9 cellular contexts compared by ENCODE assay signal in the genomic region with DNA sequence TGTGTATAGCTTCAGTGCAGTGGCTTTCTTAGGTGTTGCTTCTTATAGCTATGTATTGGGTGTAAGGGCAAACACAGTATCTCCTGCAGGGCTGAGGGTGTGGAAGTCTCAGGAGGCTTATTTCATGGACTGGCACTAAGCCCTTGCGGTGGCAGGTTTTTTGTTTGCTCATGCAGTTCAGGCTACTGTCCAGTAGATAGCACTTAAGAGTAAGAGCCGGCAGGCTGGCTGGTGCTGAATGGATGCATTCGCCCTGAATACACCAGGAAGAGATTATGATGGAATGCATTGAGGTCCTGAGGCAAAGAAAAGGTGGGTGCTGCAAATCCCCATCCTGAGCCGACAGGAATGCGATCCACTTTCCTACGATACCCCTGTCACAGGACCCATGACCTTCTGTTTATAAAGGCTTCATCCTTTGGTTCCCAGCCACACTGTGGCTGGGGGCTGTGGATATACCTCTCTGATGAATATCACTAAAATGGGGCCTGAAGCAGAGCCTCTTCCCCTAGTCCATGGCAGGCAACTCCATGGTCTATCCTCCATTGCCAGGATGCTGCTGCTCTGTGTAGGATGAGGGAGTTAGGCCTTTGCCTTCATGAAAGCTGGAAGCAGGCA. TPM values are rescaled to one million over a fixed set of nuclear protein-coding genes. Genes with fewer than 3 reads are reported as not detected.
DNase-seq lines count a peak whose midpoint lies in the region; ATAC-seq and TF ChIP-seq lines count a peak whose summit lies in the region.
"Had no signal": no experiment of that assay in that cellular context is flagged by ENCODE, and none has a peak within 500 bp of the region (broad histone marks: within the 10 kb centered on the region; RNA-seq: fewer than 3 reads in every experiment).

No MANE protein-coding gene starts in this region.

- H2AFZ ChIP-seq in mammary epithelial cell (ENCODE audit: low read depth, low read length), result no peak overlapping the region

- WGBS in mammary epithelial cell (ENCODE audit: low coverage, missing lambda C conversion rate), result 31% methylated on average over 6 of the region's 6 CpGs
- whole genome bisulfite sequencing in esophagus muscularis mucosa, result 61% methylated on average over 6 of the region's 6 CpGs

- no TSS peak for BruUV-seq in mammary epithelial cell (replicated peaks; lab: Mats Ljungman, UMichigan)

- in situ Hi-C loops in mammary epithelial cell (cut with MboI; ENCODE audit: low sequenced_read_pairs in 2 of 2), result no loop called here

- H3K4me2 ChIP-seq in mammary epithelial cell (ENCODE audit: insufficient read depth, low read depth, low read length), result no peak overlapping the region

- H3K36me3 ChIP-seq in mammary epithelial cell (ENCODE audit: insufficient read depth, low read length) (no peaks in the 10 kb centered on the region), esophagus muscularis mucosa (no peaks in the 10 kb centered on the region)

- dilution Hi-C loops in mammary epithelial cell (cut with HindIII; ENCODE audit: low sequenced_read_pairs), result no loop called here

- TF ChIP-seq POLR2A in esophagus muscularis mucosa (IDR thresholded peaks at IDR 0.05; ENCODE audit: low read depth), result no peak

- CTCF ChIA-PET in mammary epithelial cell (lab: Charles Lee; ENCODE audit: low non-redundant PET), result no interaction called here

- H3K4me3 ChIP-seq in GM12875 (ENCODE audit: low read depth, low read length) (no peak overlapping the region), mammary epithelial cell (replicated peaks in 1 of 3; ENCODE audit: insufficient read depth in 1 of 3, low read depth in 2 of 3, low read length in 3 of 3) (no peak overlapping the region), esophagus muscularis mucosa (no peak overlapping the region)

- peaks cover 17% of the 10 kb centered on the region for H3K27me3 Mint-ChIP-seq in activated naive CD8-positive, alpha-beta T cell treated with anti-CD3 and anti-CD28 coated beads for 36 hours

- DNase-seq in NCI-H2029 treated with DMSO at 0.1 percent for 48 hours (lab: John Stamatoyannopoulos, UW) (peak; percentile 7), mammary epithelial cell (peak; percentile 62), medulla oblongata (ENCODE audit: extremely low spot score) (peak; percentile 21), esophagus muscularis mucosa (ENCODE audit: extremely low spot score) (no peak)
- DNase-seq in activated naive CD8-positive, alpha-beta T cell treated with anti-CD3 and anti-CD28 coated beads for 36 hours, result no peak

- H3K27me3 ChIP-seq in mammary epithelial cell (ENCODE audit: insufficient read depth, low read length) (no peaks in the 10 kb centered on the region), esophagus muscularis mucosa (peaks cover 0 to 18% (median 0%) of the 10 kb centered on the region in 4 donors)

- H3K4me1 Mint-ChIP-seq in activated naive CD8-positive, alpha-beta T cell treated with anti-CD3 and anti-CD28 coated beads for 36 hours, result no peaks in the 10 kb centered on the region

- ATAC-seq in HG03159 (IDR thresholded peaks at IDR 0.05; ENCODE audit: unreplicated experiment) (no peak), HG03025 (IDR thresholded peaks at IDR 0.05; ENCODE audit: low FRiP score, unreplicated experiment) (no peak)

- H3K4me1 ChIP-seq in mammary epithelial cell (ENCODE audit: insufficient read depth, low read length) (peaks cover 13% of the 10 kb centered on the region), esophagus muscularis mucosa (no peaks in the 10 kb centered on the region)

- H3K9me3 ChIP-seq in mammary epithelial cell (replicated peaks; ENCODE audit: insufficient read depth, low read length) (no peaks in the 10 kb centered on the region), esophagus muscularis mucosa (peaks cover 0 to 16% (median 9%) of the 10 kb centered on the region in 4 donors)

- H3K9ac ChIP-seq in mammary epithelial cell (ENCODE audit: insufficient read depth, low read length), result no peak overlapping the region

- H3K27ac ChIP-seq in mammary epithelial cell (ENCODE audit: insufficient read depth, low read depth, low read length), result no peak overlapping the region
- H3K27ac ChIP-seq in esophagus muscularis mucosa (replicated peaks in 1 of 4), result no peak overlapping the region

- TF ChIP-seq CTCF in GM12875 (IDR thresholded peaks at IDR 0.05; ENCODE audit: borderline replicate concordance, insufficient read depth, low read depth, low read length), result 0 out of 2 replicates have a peak, but pooled peaks have one; percentile 21
- TF ChIP-seq CTCF in mammary epithelial cell (conservative IDR thresholded peaks at IDR 0.05 in 1 of 2, IDR thresholded peaks at IDR 0.05 in 1 of 2; ENCODE audit: extremely low read depth in 1 of 2, insufficient read depth in 1 of 2, low read depth in 1 of 2, low read length in 2 of 2), result peak; percentile 85 to 94
- no peak for TF ChIP-seq CTCF in esophagus muscularis mucosa (IDR thresholded peaks at IDR 0.05)

- H3K4me3 Mint-ChIP-seq in activated naive CD8-positive, alpha-beta T cell treated with anti-CD3 and anti-CD28 coated beads for 36 hours, result no peak overlapping the region

- no peak for TF ChIP-seq EP300 in esophagus muscularis mucosa (IDR thresholded peaks at IDR 0.05)

- peaks cover 6% of the 10 kb centered on the region for H3K9me3 Mint-ChIP-seq in activated naive CD8-positive, alpha-beta T cell treated with anti-CD3 and anti-CD28 coated beads for 36 hours

- H4K20me1 ChIP-seq in mammary epithelial cell (ENCODE audit: insufficient read depth, low read length), result no peaks in the 10 kb centered on the region

- H3K36me3 Mint-ChIP-seq in activated naive CD8-positive, alpha-beta T cell treated with anti-CD3 and anti-CD28 coated beads for 36 hours, result no peaks in the 10 kb centered on the region

- intact Hi-C loops in mammary epithelial cell (cut with micrococcal nuclease) (loop anchor here (1.0 to 2.0 kb wide), 2 partner anchors 12 to 78 kb away; no protein-coding TSS in a partner anchor), esophagus muscularis mucosa (cut with DNase I) (no loop called here)

- H3K27ac Mint-ChIP-seq in activated naive CD8-positive, alpha-beta T cell treated with anti-CD3 and anti-CD28 coated beads for 36 hours, result no peak overlapping the region

- H3K79me2 ChIP-seq in mammary epithelial cell (ENCODE audit: insufficient read depth, low read length), result no peaks in the 10 kb centered on the region

RNA-seq across cellular contexts. Expression of a gene that starts 44.9 kb away (rescaled TPM):
- 100 to 1,000 TPM; 336 to 415 TPM for total RNA-seq in mammary epithelial cell
- polyA plus RNA-seq in mammary epithelial cell, result 571 TPM
- polyA minus RNA-seq in mammary epithelial cell, result 516 TPM
- not detected for total RNA-seq in activated naive CD8-positive, alpha-beta T cell treated with anti-CD3 and anti-CD28 coated beads for 36 hours
- total RNA-seq in esophagus muscularis mucosa, result not detected
- total RNA-seq: skeletal muscle tissue had no signal

RNA-seq across cellular contexts. Expression of a gene that starts 52.5 kb away (rescaled TPM):
- 1 to 10 TPM in 1 of 2 donors, not detected in 1; 4.1 TPM for total RNA-seq in mammary epithelial cell
- polyA plus RNA-seq in mammary epithelial cell, result 1.4 TPM
- not detected for polyA minus RNA-seq in mammary epithelial cell
- not detected for total RNA-seq in activated naive CD8-positive, alpha-beta T cell treated with anti-CD3 and anti-CD28 coated beads for 36 hours
- not detected for total RNA-seq in esophagus muscularis mucosa
- total RNA-seq: skeletal muscle tissue had no signal

RNA-seq across cellular contexts. Expression of a gene that starts 54.9 kb away (rescaled TPM):
- total RNA-seq in mammary epithelial cell (1 to 10 TPM in 1 of 2 donors, under 1 TPM in 1; 0.67 to 1.4 TPM), esophagus muscularis mucosa (under 1 TPM in 1 of 4 donors, not detected in 3; 0.11 TPM)
- 3.5 TPM for polyA plus RNA-seq in mammary epithelial cell
- polyA minus RNA-seq in mammary epithelial cell, result 5.2 TPM
- total RNA-seq in activated naive CD8-positive, alpha-beta T cell treated with anti-CD3 and anti-CD28 coated beads for 36 hours, result under 1 TPM; 0.33 to 0.50 TPM

Comparison
In these comparisons a context has a peak if more than half of its experiments do, and no peak if none do; other contexts are left out.
1. CTCF ChIP-seq: peak in GM12875 (single experiment) and mammary epithelial cell (2 of 2); none in esophagus muscularis mucosa (0 of 3).
2. DNase-seq: peak in NCI-H2029 treated with DMSO at 0.1 percent for 48 hours (single experiment), mammary epithelial cell (single experiment) and medulla oblongata (single experiment); none in activated naive CD8-positive, alpha-beta T cell treated with anti-CD3 and anti-CD28 coated beads for 36 hours (single experiment) and esophagus muscularis mucosa (single experiment).
3. RNA of a gene that starts 44.9 kb away (total RNA-seq): 336 to 415 TPM in mammary epithelial cell; not detected in esophagus muscularis mucosa and not detected in activated naive CD8-positive, alpha-beta T cell treated with anti-CD3 and anti-CD28 coated beads for 36 hours; every median in the first group is over 100 times any median in the second.